8 cellular contexts compared by ENCODE assay signal in genomic region chr6:57089265-57089664, GRCh38. TPM values are rescaled to one million over a fixed set of nuclear protein-coding genes. Genes with fewer than 3 reads are reported as not detected.
A peak's percentile ranks its signal among the peaks of the same experiment; 100 is the strongest.
DNase-seq lines count a peak whose midpoint lies in the region; ATAC-seq and TF ChIP-seq lines count a peak whose summit lies in the region.

No MANE protein-coding gene starts in this region.

- intact Hi-C loops in activated CD4-positive, alpha-beta T cell treated with anti-CD3 and anti-CD28 coated beads, Interleukin-2, amount 10 ng/mL, durations not matched to agents 24 days and 14 days (cut with micrococcal nuclease): loop anchor here (1.0 to 5.0 kb wide), 5 partner anchors 43 to 228 kb away; partner anchors contain the start of genes BAG2, BEND6, KIAA1586 and PRIM2
- intact Hi-C loops in activated CD8-positive, alpha-beta T cell treated with anti-CD3 and anti-CD28 coated beads for 36 hours (cut with micrococcal nuclease): loop anchor here (10.0 kb wide), 1 partner anchor 226 kb away; the partner anchor contains the start of gene PRIM2
- intact Hi-C loops in adrenal gland (cut with DNase I): no loop called here

- peak overlapping the region; percentile 70 for H3K27ac Mint-ChIP-seq in activated CD4-positive, alpha-beta T cell treated with anti-CD3 and anti-CD28 coated beads, Interleukin-2, amount 10 ng/mL, durations not matched to agents 24 days and 14 days
- H3K27ac Mint-ChIP-seq in activated CD8-positive, alpha-beta T cell treated with anti-CD3 and anti-CD28 coated beads for 36 hours: peak overlapping the region; percentile 86

- TF ChIP-seq POLR2A in adrenal gland (IDR thresholded peaks at IDR 0.05): no peak

- WGBS in adrenal gland, 4 donors: 47 to 53% (median 52%) methylated on average over 3 of the region's 3 CpGs

- no peak for TF ChIP-seq CTCF in activated CD8-positive, alpha-beta T cell treated with anti-CD3 and anti-CD28 coated beads for 36 hours (IDR thresholded peaks at IDR 0.05)
- TF ChIP-seq CTCF in adrenal gland (IDR thresholded peaks at IDR 0.05): no peak

- H3K9me3 Mint-ChIP-seq in activated CD4-positive, alpha-beta T cell treated with anti-CD3 and anti-CD28 coated beads, Interleukin-2, amount 10 ng/mL, durations not matched to agents 24 days and 14 days: no peaks in the 10 kb centered on the region
- no peaks in the 10 kb centered on the region for H3K9me3 Mint-ChIP-seq in activated CD8-positive, alpha-beta T cell treated with anti-CD3 and anti-CD28 coated beads for 36 hours

- no peak overlapping the region for H3K9ac ChIP-seq in iPS-20b (ENCODE audit: low read depth, low read length)
- peak overlapping the region in 1 of 5 donors; percentile 7 for H3K9ac ChIP-seq in subcutaneous abdominal adipose tissue (ENCODE audit: low read length in 5 of 5)

- no peaks in the 10 kb centered on the region for H3K9me3 ChIP-seq in iPS-20b (ENCODE audit: insufficient read depth, low read depth, low read length)
- no peaks in the 10 kb centered on the region for H3K9me3 ChIP-seq in subcutaneous abdominal adipose tissue (ENCODE audit: control insufficient read depth in 5 of 5, low read length in 5 of 5)
- no peaks in the 10 kb centered on the region for H3K9me3 ChIP-seq in adrenal gland (replicated peaks in 1 of 3)

- CTCF ChIA-PET in activated CD8-positive, alpha-beta T cell treated with anti-CD3 and anti-CD28 coated beads for 36 hours (lab: Charles Lee): interaction anchor here (0.7 kb wide), 1 partner anchor 43 kb away, joined by 3 read pairs; no protein-coding TSS in a partner anchor

- H3K27me3 Mint-ChIP-seq in activated CD4-positive, alpha-beta T cell treated with anti-CD3 and anti-CD28 coated beads, Interleukin-2, amount 10 ng/mL, durations not matched to agents 24 days and 14 days: no peaks in the 10 kb centered on the region
- no peaks in the 10 kb centered on the region for H3K27me3 Mint-ChIP-seq in activated CD8-positive, alpha-beta T cell treated with anti-CD3 and anti-CD28 coated beads for 36 hours

- H3K4me1 Mint-ChIP-seq in activated CD4-positive, alpha-beta T cell treated with anti-CD3 and anti-CD28 coated beads, Interleukin-2, amount 10 ng/mL, durations not matched to agents 24 days and 14 days: peaks cover 27% of the 10 kb centered on the region
- peaks cover 29% of the 10 kb centered on the region for H3K4me1 Mint-ChIP-seq in activated CD8-positive, alpha-beta T cell treated with anti-CD3 and anti-CD28 coated beads for 36 hours (ENCODE audit: low read depth)

- no peak for DNase-seq in activated CD4-positive, alpha-beta T cell treated with anti-CD3 and anti-CD28 coated beads, Interleukin-2, amount 10 ng/mL, durations not matched to agents 24 days and 14 days
- no peak for DNase-seq in activated CD4-positive, alpha-beta T cell treated with anti-CD3 and anti-CD28 coated beads for 4 hours
- DNase-seq in activated CD8-positive, alpha-beta T cell treated with anti-CD3 and anti-CD28 coated beads for 36 hours: no peak
- DNase-seq in adrenal gland (no peak), NCI-H524 treated with DMSO at 0.1 percent for 48 hours (lab: John Stamatoyannopoulos, UW) (no peak)
- DNase-seq in central memory CD4-positive, alpha-beta T cell: no peak

- no peak for ATAC-seq in activated CD8-positive, alpha-beta T cell treated with anti-CD3 and anti-CD28 coated beads for 36 hours

- H3K36me3 Mint-ChIP-seq in activated CD4-positive, alpha-beta T cell treated with anti-CD3 and anti-CD28 coated beads, Interleukin-2, amount 10 ng/mL, durations not matched to agents 24 days and 14 days (ENCODE audit: low read depth): peaks cover 17% of the 10 kb centered on the region
- peaks cover 18% of the 10 kb centered on the region for H3K36me3 Mint-ChIP-seq in activated CD8-positive, alpha-beta T cell treated with anti-CD3 and anti-CD28 coated beads for 36 hours (ENCODE audit: low read depth)

- peak overlapping the region; percentile 70 for H3K4me3 Mint-ChIP-seq in activated CD4-positive, alpha-beta T cell treated with anti-CD3 and anti-CD28 coated beads, Interleukin-2, amount 10 ng/mL, durations not matched to agents 24 days and 14 days
- H3K4me3 Mint-ChIP-seq in activated CD8-positive, alpha-beta T cell treated with anti-CD3 and anti-CD28 coated beads for 36 hours: peak overlapping the region; percentile 78

- peaks cover 24% of the 10 kb centered on the region for H3K36me3 ChIP-seq in iPS-20b (ENCODE audit: insufficient read depth, low read depth, low read length)
- H3K36me3 ChIP-seq in subcutaneous abdominal adipose tissue (ENCODE audit: control insufficient read depth in 5 of 5, insufficient read depth in 5 of 5, low read length in 5 of 5): peaks cover 0 to 6% (median 0%) of the 10 kb centered on the region in 5 donors
- H3K36me3 ChIP-seq in adrenal gland (replicated peaks in 1 of 2): no peaks in the 10 kb centered on the region

- H3K27me3 ChIP-seq in iPS-20b (ENCODE audit: insufficient read depth, low read length) (no peaks in the 10 kb centered on the region), subcutaneous abdominal adipose tissue (ENCODE audit: control insufficient read depth in 5 of 5, insufficient read depth in 4 of 5, low read length in 5 of 5) (no peaks in the 10 kb centered on the region), adrenal gland (no peaks in the 10 kb centered on the region)

- H3K27ac ChIP-seq in iPS-20b (ENCODE audit: low read length) (no peak overlapping the region), subcutaneous abdominal adipose tissue (ENCODE audit: low read depth, low read length) (no peak overlapping the region), adrenal gland (peak overlapping the region in 2 of 5 donors; percentile 89)

- H3K4me1 ChIP-seq in iPS-20b (ENCODE audit: insufficient read depth, low read length) (peaks cover 10% of the 10 kb centered on the region; the same call in 1 of the 2 replicates), subcutaneous abdominal adipose tissue (ENCODE audit: control insufficient read depth in 5 of 5, insufficient read depth in 5 of 5, low read length in 5 of 5) (peaks cover 2 to 25% (median 22%) of the 10 kb centered on the region in 5 donors), adrenal gland (replicated peaks in 1 of 2) (peaks cover 8 to 33% of the 10 kb centered on the region in 2 donors)

- peak overlapping the region; percentile 70 for H3K4me3 ChIP-seq in iPS-20b (ENCODE audit: low read length)
- H3K4me3 ChIP-seq in subcutaneous abdominal adipose tissue (ENCODE audit: low read depth in 1 of 5, low read length in 5 of 5): peak overlapping the region; percentile 30 to 69 (median 65)
- peak overlapping the region in 2 of 4 donors; percentile 46 to 58 for H3K4me3 ChIP-seq in adrenal gland

- POLR2A ChIA-PET in activated CD8-positive, alpha-beta T cell treated with anti-CD3 and anti-CD28 coated beads for 36 hours (lab: Charles Lee): interaction anchor here (0.6 to 1.4 kb wide), 4 partner anchors 45 to 169 kb away, joined by 3 read pairs; no protein-coding TSS in a partner anchor

RNA-seq across cellular contexts. Expression of gene ZNF451, which starts 0.7 kb away (rescaled TPM):
- 58.1 and 61.2 TPM in 2 replicates for total RNA-seq in activated CD4-positive, alpha-beta T cell treated with anti-CD3 and anti-CD28 coated beads, Interleukin-2, amount 10 ng/mL, durations not matched to agents 24 days and 14 days
- 10 to 100 TPM; 44.4 to 46.8 TPM for total RNA-seq in activated CD8-positive, alpha-beta T cell treated with anti-CD3 and anti-CD28 coated beads for 36 hours
- total RNA-seq in adrenal gland: 100 to 1,000 TPM in 1 of 8 donors, 10 to 100 TPM in 7; 19.5 to 111 (median 56.1) TPM
- polyA plus RNA-seq in adrenal gland: 10 to 100 TPM; 27.7 to 39.1 (median 28.0) TPM

RNA-seq across cellular contexts. Expression of gene KIAA1586, which starts 42.8 kb away (rescaled TPM):
- total RNA-seq in activated CD4-positive, alpha-beta T cell treated with anti-CD3 and anti-CD28 coated beads, Interleukin-2, amount 10 ng/mL, durations not matched to agents 24 days and 14 days: 13.3 and 16.0 TPM in 2 replicates
- 10 to 100 TPM; 16.0 to 18.7 TPM for total RNA-seq in activated CD8-positive, alpha-beta T cell treated with anti-CD3 and anti-CD28 coated beads for 36 hours
- 10 to 100 TPM in 7 of 8 donors, 1 to 10 TPM in 1; 4.4 to 43.1 (median 16.0) TPM for total RNA-seq in adrenal gland
- 10 to 100 TPM in 1 of 3 donors, 1 to 10 TPM in 2; 3.7 to 15.9 (median 4.3) TPM for polyA plus RNA-seq in adrenal gland

Comparison
In these comparisons a context has a peak if more than half of its experiments do, and no peak if none do; other contexts are left out.
1. intact Hi-C loops: an anchor here in activated CD4-positive, alpha-beta T cell treated with anti-CD3 and anti-CD28 coated beads, Interleukin-2, amount 10 ng/mL, durations not matched to agents 24 days and 14 days (1.0 to 5.0 kb wide) and activated CD8-positive, alpha-beta T cell treated with anti-CD3 and anti-CD28 coated beads for 36 hours (10.0 kb wide); none called in adrenal gland.